In the genomic region with DNA sequence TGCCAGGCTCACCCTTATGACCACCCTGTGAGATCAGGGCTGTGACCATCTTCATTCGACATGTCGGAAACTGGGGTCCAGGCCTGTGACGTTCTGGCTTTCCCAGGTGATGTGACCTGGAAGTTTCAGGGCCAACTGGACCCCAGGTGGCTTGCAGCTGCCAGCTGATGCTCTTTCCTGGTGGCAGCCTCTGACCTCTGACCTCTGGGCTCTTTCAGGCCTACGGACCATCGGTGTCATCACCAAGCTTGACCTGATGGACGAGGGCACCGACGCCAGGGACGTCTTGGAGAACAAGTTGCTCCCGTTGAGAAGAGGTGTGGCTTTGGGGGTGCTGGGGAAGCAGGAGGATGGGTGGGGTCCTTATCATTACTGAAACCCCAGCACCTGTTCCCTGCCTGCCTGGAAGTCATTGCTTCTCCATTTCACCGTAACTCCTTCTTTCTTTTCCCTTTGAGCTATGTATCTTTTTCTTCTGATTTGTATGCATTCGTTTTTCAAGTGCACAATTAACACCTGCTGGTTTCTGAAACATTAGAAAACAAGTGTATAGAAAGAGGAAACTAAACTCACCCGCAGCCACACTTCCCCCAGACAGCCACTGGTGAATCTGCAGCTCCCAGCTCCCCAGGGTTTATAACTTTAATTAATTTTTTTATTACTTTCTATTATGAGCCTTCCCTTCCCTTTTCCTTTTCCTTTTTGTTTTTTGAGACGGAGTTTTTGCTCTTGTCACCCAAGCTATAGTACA, we compare ENCODE assay signal across 18 cellular contexts. TPM values are rescaled to one million over a fixed set of nuclear protein-coding genes. Genes with fewer than 3 reads are reported as not detected.
A peak's percentile ranks its signal among the peaks of the same experiment; 100 is the strongest.
DNase-seq lines count a peak whose midpoint lies in the region; ATAC-seq and TF ChIP-seq lines count a peak whose summit lies in the region.
"Had no signal": no experiment of that assay in that cellular context is flagged by ENCODE, and none has a peak within 500 bp of the region (broad histone marks: within the 10 kb centered on the region; RNA-seq: fewer than 3 reads in every experiment).

No MANE protein-coding gene starts in this region.

- peaks cover 31% of the 10 kb centered on the region for H3K79me1 ChIP-seq in mesenchymal stem cell (replicated peaks; ENCODE audit: low read length, poor library complexity, severe bottlenecking)

- H2BK12ac ChIP-seq in mesenchymal stem cell (ENCODE audit: low read length in 2 of 2): no peak overlapping the region

- no peak overlapping the region for H4K91ac ChIP-seq in mesenchymal stem cell (ENCODE audit: low read length)

- H3K36me3 ChIP-seq in spleen (peaks cover 0 to 100% (median 76%) of the 10 kb centered on the region in 6 donors), mesenchymal stem cell (ENCODE audit: control insufficient read depth in 1 of 2, insufficient read depth in 2 of 2, low read depth in 1 of 2, low read length in 2 of 2) (peaks cover 75 to 76% of the 10 kb centered on the region in 2 experiments)

- ATAC-seq in GM18867 (IDR thresholded peaks at IDR 0.05; ENCODE audit: unreplicated experiment): no peak
- ATAC-seq: activated naive CD8-positive, alpha-beta T cell treated with anti-CD3 and anti-CD28 coated beads, Interleukin-2, amount 50 U/mL, for 24 hours; left ventricle myocardium superior had no signal

- H3K27ac ChIP-seq in spleen (peak overlapping the region; percentile 19 to 88 (median 68)), mesenchymal stem cell (ENCODE audit: low read length, poor library complexity, severe bottlenecking) (no peak overlapping the region)
- H3K27ac ChIP-seq: PC-9 had no signal

- no peaks in the 10 kb centered on the region for H3K27me3 Mint-ChIP-seq in activated T-cell treated with anti-CD3 and anti-CD28 coated beads, Interleukin-2, amount 50 U/mL, for 24 hours
- H3K27me3 Mint-ChIP-seq in activated T-helper 1 cell treated with anti-CD3 and anti-CD28 coated beads, Interleukin-12 subunit alpha, Interleukin-12 subunit beta, Interleukin-2, Interleukin-4 antibody, amounts not matched to agents 30 ng/mL and 10 ng/mL and 1 ng/mL, durations not matched to agents 14 hours and 24 hours and 36 hours (ENCODE audit: insufficient read depth): no peaks in the 10 kb centered on the region
- H3K27me3 Mint-ChIP-seq: activated naive CD8-positive, alpha-beta T cell treated with anti-CD3 and anti-CD28 coated beads, Interleukin-2, amount 50 U/mL, for 24 hours; type B pancreatic cell had no signal

- no peak for DNase-seq in activated T-cell treated with anti-CD3 and anti-CD28 coated beads, Interleukin-2, amount 50 U/mL, for 24 hours
- DNase-seq in activated T-cell treated with anti-CD3 and anti-CD28 coated beads, Interleukin-2, amount 50 U/mL, for 1 hour: no peak
- DNase-seq in Kasumi-1 (lab: John Stamatoyannopoulos, UW) (peak; percentile 32 to 33), spleen (no peak), NCI-H1092 (lab: John Stamatoyannopoulos, UW) (no peak), mesenchymal stem cell (no peak)
- no peak for DNase-seq in activated T-helper 1 cell treated with anti-CD3 and anti-CD28 coated beads, Interleukin-12 subunit alpha, Interleukin-12 subunit beta, Interleukin-2, Interleukin-4 antibody, amounts not matched to agents 30 ng/mL and 10 ng/mL and 1 ng/mL, durations not matched to agents 14 hours and 24 hours and 36 hours (ENCODE audit: low spot score)
- DNase-seq: activated CD4-positive, CD25-positive, alpha-beta regulatory T cell; activated naive CD8-positive, alpha-beta T cell treated with anti-CD3 and anti-CD28 coated beads, Interleukin-2, amount 50 U/mL, for 24 hours; caudate nucleus; H7; left ventricle myocardium superior; NCI-H1417; NCI-H345; PC-9; retina had no signal

- no peak for TF ChIP-seq POLR2A in spleen (IDR thresholded peaks at IDR 0.05)

- peak overlapping the region in 1 of 8 donors; percentile 28 for H3K4me3 ChIP-seq in spleen
- no peak overlapping the region for H3K4me3 ChIP-seq in mesenchymal stem cell (ENCODE audit: insufficient read depth in 1 of 2, low read depth in 1 of 2, low read length in 2 of 2)
- H3K4me3 ChIP-seq: PC-9 had no signal

- H2BK15ac ChIP-seq in mesenchymal stem cell (ENCODE audit: low read depth, poor library complexity, severe bottlenecking): no peak overlapping the region

- no peaks in the 10 kb centered on the region for H3K9me3 Mint-ChIP-seq in activated T-cell treated with anti-CD3 and anti-CD28 coated beads, Interleukin-2, amount 50 U/mL, for 24 hours
- no peaks in the 10 kb centered on the region for H3K9me3 Mint-ChIP-seq in activated T-helper 1 cell treated with anti-CD3 and anti-CD28 coated beads, Interleukin-12 subunit alpha, Interleukin-12 subunit beta, Interleukin-2, Interleukin-4 antibody, amounts not matched to agents 30 ng/mL and 10 ng/mL and 1 ng/mL, durations not matched to agents 14 hours and 24 hours and 36 hours
- H3K9me3 Mint-ChIP-seq: activated naive CD8-positive, alpha-beta T cell treated with anti-CD3 and anti-CD28 coated beads, Interleukin-2, amount 50 U/mL, for 24 hours; type B pancreatic cell had no signal

- H4K8ac ChIP-seq in mesenchymal stem cell (ENCODE audit: low read length): no peak overlapping the region

- H2BK120ac ChIP-seq in mesenchymal stem cell (ENCODE audit: low read depth, low read length): no peak overlapping the region

- no peak overlapping the region for H2BK5ac ChIP-seq in mesenchymal stem cell (ENCODE audit: low read depth, low read length, poor library complexity, severe bottlenecking)

- peaks cover 86% of the 10 kb centered on the region for H3K36me3 Mint-ChIP-seq in activated T-cell treated with anti-CD3 and anti-CD28 coated beads, Interleukin-2, amount 50 U/mL, for 24 hours (ENCODE audit: low read depth)
- peaks cover 44% of the 10 kb centered on the region for H3K36me3 Mint-ChIP-seq in activated T-helper 1 cell treated with anti-CD3 and anti-CD28 coated beads, Interleukin-12 subunit alpha, Interleukin-12 subunit beta, Interleukin-2, Interleukin-4 antibody, amounts not matched to agents 30 ng/mL and 10 ng/mL and 1 ng/mL, durations not matched to agents 14 hours and 24 hours and 36 hours (ENCODE audit: low read depth)

- intact Hi-C loops in activated T-helper 1 cell treated with anti-CD3 and anti-CD28 coated beads, Interleukin-12 subunit alpha, Interleukin-12 subunit beta, Interleukin-2, Interleukin-4 antibody, amounts not matched to agents 30 ng/mL and 10 ng/mL and 1 ng/mL, durations not matched to agents 14 hours and 24 hours and 36 hours (cut with micrococcal nuclease): no loop called here
- intact Hi-C loops in spleen (cut with DNase I; ENCODE audit: low total_unique reads): no loop called here

- H3K4me2 ChIP-seq in mesenchymal stem cell (ENCODE audit: low read length, poor library complexity, severe bottlenecking): no peak overlapping the region
- H3K4me2 ChIP-seq: PC-9 had no signal

- H3K4me1 ChIP-seq in spleen: peaks cover 22 to 90% (median 63%) of the 10 kb centered on the region in 6 donors
- H3K4me1 ChIP-seq in mesenchymal stem cell (ENCODE audit: control insufficient read depth, insufficient read depth, low read depth, low read length): no peaks in the 10 kb centered on the region

- H2AFZ ChIP-seq in mesenchymal stem cell (ENCODE audit: low read depth, low read length): no peak overlapping the region
- H2AFZ ChIP-seq: PC-9 had no signal

- H3K4ac ChIP-seq in mesenchymal stem cell (ENCODE audit: low read depth in 1 of 2, low read length in 2 of 2): no peak overlapping the region

- H3K14ac ChIP-seq in mesenchymal stem cell (ENCODE audit: low read length in 2 of 2): no peak overlapping the region

- 37 to 46% (median 43%) methylated on average over 11 to 14 of the region's 14 CpGs for WGBS in spleen, 5 donors
- WGBS in mesenchymal stem cell: 96% methylated on average over 14 of the region's 14 CpGs

- H3K4me1 Mint-ChIP-seq in activated T-cell treated with anti-CD3 and anti-CD28 coated beads, Interleukin-2, amount 50 U/mL, for 24 hours (ENCODE audit: low read depth): peaks cover 2% of the 10 kb centered on the region
- peaks cover 44% of the 10 kb centered on the region for H3K4me1 Mint-ChIP-seq in activated T-helper 1 cell treated with anti-CD3 and anti-CD28 coated beads, Interleukin-12 subunit alpha, Interleukin-12 subunit beta, Interleukin-2, Interleukin-4 antibody, amounts not matched to agents 30 ng/mL and 10 ng/mL and 1 ng/mL, durations not matched to agents 14 hours and 24 hours and 36 hours (ENCODE audit: low read depth)

- H3K9me3 ChIP-seq in spleen: no peaks in the 10 kb centered on the region
- H3K9me3 ChIP-seq in mesenchymal stem cell (ENCODE audit: control insufficient read depth, low read length): no peaks in the 10 kb centered on the region

- peak overlapping the region; percentile 72 for H3K27ac Mint-ChIP-seq in activated T-cell treated with anti-CD3 and anti-CD28 coated beads, Interleukin-2, amount 50 U/mL, for 24 hours
- peak overlapping the region; percentile 75 for H3K27ac Mint-ChIP-seq in activated T-helper 1 cell treated with anti-CD3 and anti-CD28 coated beads, Interleukin-12 subunit alpha, Interleukin-12 subunit beta, Interleukin-2, Interleukin-4 antibody, amounts not matched to agents 30 ng/mL and 10 ng/mL and 1 ng/mL, durations not matched to agents 14 hours and 24 hours and 36 hours
- H3K27ac Mint-ChIP-seq: activated naive CD8-positive, alpha-beta T cell treated with anti-CD3 and anti-CD28 coated beads, Interleukin-2, amount 50 U/mL, for 24 hours; type B pancreatic cell had no signal

- no peak overlapping the region for H3K18ac ChIP-seq in mesenchymal stem cell (ENCODE audit: low read depth in 1 of 2, low read length in 2 of 2)

- H3K9ac ChIP-seq in mesenchymal stem cell (ENCODE audit: low read length): no peak overlapping the region

- no peak for TF ChIP-seq CTCF in spleen (IDR thresholded peaks at IDR 0.05 in 8 of 11, conservative IDR thresholded peaks at IDR 0.05 in 3 of 11)

- H3K27me3 ChIP-seq in spleen (replicated peaks in 1 of 7): no peaks in the 10 kb centered on the region
- no peaks in the 10 kb centered on the region for H3K27me3 ChIP-seq in mesenchymal stem cell (ENCODE audit: control insufficient read depth in 1 of 2, insufficient read depth in 1 of 2, low read length in 2 of 2)

- no peak overlapping the region for H3K4me3 Mint-ChIP-seq in activated T-cell treated with anti-CD3 and anti-CD28 coated beads, Interleukin-2, amount 50 U/mL, for 24 hours
- H3K4me3 Mint-ChIP-seq in activated T-helper 1 cell treated with anti-CD3 and anti-CD28 coated beads, Interleukin-12 subunit alpha, Interleukin-12 subunit beta, Interleukin-2, Interleukin-4 antibody, amounts not matched to agents 30 ng/mL and 10 ng/mL and 1 ng/mL, durations not matched to agents 14 hours and 24 hours and 36 hours: no peak overlapping the region
- H3K4me3 Mint-ChIP-seq: activated naive CD8-positive, alpha-beta T cell treated with anti-CD3 and anti-CD28 coated beads, Interleukin-2, amount 50 U/mL, for 24 hours; type B pancreatic cell had no signal

- H2AK5ac ChIP-seq in mesenchymal stem cell (ENCODE audit: low read length, severe bottlenecking): no peak overlapping the region

- no peak overlapping the region for H3K23ac ChIP-seq in mesenchymal stem cell (ENCODE audit: low read length in 2 of 2)

RNA-seq across cellular contexts. Expression of a gene that starts 58.9 kb away (rescaled TPM):
- total RNA-seq in activated T-helper 1 cell treated with anti-CD3 and anti-CD28 coated beads, Interleukin-12 subunit alpha, Interleukin-12 subunit beta, Interleukin-2, Interleukin-4 antibody, amounts not matched to agents 30 ng/mL and 10 ng/mL and 1 ng/mL, durations not matched to agents 14 hours and 24 hours and 36 hours: 19.8 and 21.0 TPM in 2 replicates
- total RNA-seq in spleen: 10 to 100 TPM; 15.2 to 30.5 (median 18.7) TPM
- polyA plus RNA-seq in spleen: 10 to 100 TPM; 13.1 to 21.7 (median 19.8) TPM
- polyA plus RNA-seq in mesenchymal stem cell (2013, experiment 1 of 2): 28.5 TPM
- polyA plus RNA-seq in mesenchymal stem cell (2013, experiment 2 of 2): 29.7 TPM

RNA-seq across cellular contexts. Expression of a gene that starts 59.2 kb away (rescaled TPM):
- total RNA-seq in activated T-helper 1 cell treated with anti-CD3 and anti-CD28 coated beads, Interleukin-12 subunit alpha, Interleukin-12 subunit beta, Interleukin-2, Interleukin-4 antibody, amounts not matched to agents 30 ng/mL and 10 ng/mL and 1 ng/mL, durations not matched to agents 14 hours and 24 hours and 36 hours: 236 and 240 TPM in 2 replicates
- 100 to 1,000 TPM; 175 to 298 (median 197) TPM for total RNA-seq in spleen
- 100 to 1,000 TPM in 1 of 3 donors, 10 to 100 TPM in 2; 57.1 to 104 (median 89.0) TPM for polyA plus RNA-seq in spleen
- 71.1 TPM for polyA plus RNA-seq in mesenchymal stem cell (2013, experiment 1 of 2)
- 70.3 TPM for polyA plus RNA-seq in mesenchymal stem cell (2013, experiment 2 of 2)

Comparison
In these comparisons a context has a peak if more than half of its experiments do, and no peak if none do; other contexts are left out.
1. DNase-seq: peak in Kasumi-1 (2 of 2); none in activated T-cell treated with anti-CD3 and anti-CD28 coated beads, Interleukin-2, amount 50 U/mL, for 24 hours (single experiment), activated T-cell treated with anti-CD3 and anti-CD28 coated beads, Interleukin-2, amount 50 U/mL, for 1 hour (single experiment), activated T-helper 1 cell treated with anti-CD3 and anti-CD28 coated beads, Interleukin-12 subunit alpha, Interleukin-12 subunit beta, Interleukin-2, Interleukin-4 antibody, amounts not matched to agents 30 ng/mL and 10 ng/mL and 1 ng/mL, durations not matched to agents 14 hours and 24 hours and 36 hours (single experiment), spleen (single experiment), NCI-H1092 (single experiment) and mesenchymal stem cell (single experiment).